Comparison of ENCODE assay signal across 1 cellular context in the genomic region with DNA sequence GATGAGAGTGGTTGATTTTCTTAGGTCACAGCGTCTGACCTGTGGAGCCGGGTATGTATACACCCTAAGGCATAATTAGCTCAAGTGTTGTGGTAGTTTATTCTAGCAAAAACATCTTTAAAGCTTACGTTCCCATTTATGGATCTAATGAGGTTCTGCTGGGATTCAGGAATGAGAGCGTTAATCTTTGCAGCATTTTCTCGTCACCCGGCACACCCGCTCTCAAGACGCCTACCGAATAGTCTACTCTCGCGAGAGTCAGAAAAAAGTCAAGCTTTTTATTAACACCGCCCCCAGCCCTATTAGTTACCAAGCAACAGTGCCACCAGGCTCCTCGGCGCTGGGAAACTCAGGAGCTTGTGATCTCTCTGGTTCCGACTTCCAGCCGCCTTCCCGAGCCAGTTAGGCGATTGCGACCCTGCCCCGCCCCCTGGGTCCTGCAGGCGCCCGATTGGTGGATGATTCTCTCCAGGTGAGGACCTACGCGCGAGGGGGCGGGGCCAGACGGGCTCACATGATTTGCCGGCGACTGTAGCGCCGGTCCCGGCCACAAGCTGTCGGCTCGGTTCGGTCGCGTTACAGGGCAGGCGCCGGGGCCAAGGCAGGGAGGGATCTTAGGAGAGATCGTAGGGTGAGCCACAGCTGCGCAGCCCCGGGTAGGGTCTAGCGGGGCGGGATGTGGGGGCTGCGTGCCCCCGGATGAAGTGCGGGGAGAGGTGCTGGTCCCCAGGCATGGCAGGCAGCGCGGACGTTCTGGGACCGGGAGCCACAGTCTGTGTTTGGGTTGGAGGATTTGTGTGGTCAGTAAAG.
TF ChIP-seq lines count a peak whose summit lies in the region.

TSS of gene PFKFB2 (plus strand) at position 540 of the 810 bp plus-strand sequence. CDS start 1,443 bp downstream, outside the sequence.

TF ChIP-seq in HepG2, 621 proteins besides CTCF, POLR2A, EP300 and RAD21 (continued from another document):
- TF ChIP-seq FOXK1 (CRISPR knock-in tag; IDR thresholded peaks at IDR 0.05; ENCODE audit: borderline replicate concordance, low read depth): no peak
- 0 out of 2 replicates have a peak, but pooled peaks have one; percentile 26 for TF ChIP-seq SOX5 (CRISPR knock-in tag; IDR thresholded peaks at IDR 0.05; ENCODE audit: borderline replicate concordance)
- TF ChIP-seq BRD4 (CRISPR knock-in tag; IDR thresholded peaks at IDR 0.05): 0 out of 2 replicates have a peak, but pooled peaks have one; percentile 62
- peak; percentile 61 for TF ChIP-seq POLR2AphosphoS5 (IDR thresholded peaks at IDR 0.05; ENCODE audit: low read depth, low read length)
- TF ChIP-seq TMF1 (CRISPR knock-in tag; IDR thresholded peaks at IDR 0.05; ENCODE audit: low read depth): no peak
- no peak for TF ChIP-seq ZNF713 (CRISPR knock-in tag; IDR thresholded peaks at IDR 0.05)
- no peak for TF ChIP-seq ZC3H4 (CRISPR knock-in tag; IDR thresholded peaks at IDR 0.05; ENCODE audit: borderline replicate concordance)
- peak; percentile 71 for TF ChIP-seq ERF (CRISPR knock-in tag; IDR thresholded peaks at IDR 0.05)
- no peak for TF ChIP-seq FOSL2 (CRISPR knock-in tag; IDR thresholded peaks at IDR 0.05)
- peak; percentile 57; the same call in 1 of the 2 replicates for TF ChIP-seq KDM5B (CRISPR knock-in tag; IDR thresholded peaks at IDR 0.05; ENCODE audit: borderline replicate concordance)
- 0 out of 2 replicates have a peak, but pooled peaks have one; percentile 43 for TF ChIP-seq ZBTB38 (CRISPR knock-in tag; IDR thresholded peaks at IDR 0.05)
- no peak for TF ChIP-seq ZNF451 (CRISPR knock-in tag; IDR thresholded peaks at IDR 0.05)
- no peak for TF ChIP-seq TEAD2 (CRISPR knock-in tag; IDR thresholded peaks at IDR 0.05)
- no peak for TF ChIP-seq MIER2 (CRISPR knock-in tag; IDR thresholded peaks at IDR 0.05)
- TF ChIP-seq NFATC3 (CRISPR knock-in tag; IDR thresholded peaks at IDR 0.05): no peak
- no peak for TF ChIP-seq ZSCAN30 (CRISPR knock-in tag; IDR thresholded peaks at IDR 0.05)
- no peak for TF ChIP-seq ZNF121 (CRISPR knock-in tag; IDR thresholded peaks at IDR 0.05)
- TF ChIP-seq EHMT2 (IDR thresholded peaks at IDR 0.05; ENCODE audit: borderline replicate concordance, low read depth, low read length): no peak
